Comparison of ENCODE assay signal across 6 cellular contexts in genomic region chr11:65047581-65048422, GRCh38. TPM values are rescaled to one million over a fixed set of nuclear protein-coding genes. Genes with fewer than 3 reads are reported as not detected.
A peak's percentile ranks its signal among the peaks of the same experiment; 100 is the strongest.
DNase-seq lines count a peak whose midpoint lies in the region; ATAC-seq, FAIRE-seq and TF ChIP-seq lines count a peak whose summit lies in the region.

No MANE protein-coding gene starts in this region.

- no peaks in the 10 kb centered on the region for H3K27me3 ChIP-seq in endothelial cell of umbilical vein (ENCODE audit: control insufficient read depth in 2 of 2, insufficient read depth in 2 of 2, low read length in 2 of 2)

- BruUV-seq in endothelial cell of umbilical vein (replicated peaks; lab: Mats Ljungman, UMichigan) = no TSS peak

- no peak overlapping the region for H3K27ac ChIP-seq in endothelial cell of umbilical vein (ENCODE audit: insufficient read depth, low read depth, low read length)

- peak overlapping the region in 2 of 3 donors; percentile 8 to 65 for H3K27ac Mint-ChIP-seq in IgD-negative memory B cell

- no peak overlapping the region for H3K9ac ChIP-seq in endothelial cell of umbilical vein (replicated peaks; ENCODE audit: extremely low read depth, insufficient read depth, low read length)

- no peaks in the 10 kb centered on the region for H3K9me3 Mint-ChIP-seq in IgD-negative memory B cell

- FAIRE-seq in endothelial cell of umbilical vein (lab: Jason Lieb, UNC) = no peak

- TF ChIP-seq POLR2A in endothelial cell of umbilical vein (IDR thresholded peaks at IDR 0.05; ENCODE audit: low read depth, low read length) = no peak

- peak overlapping the region; percentile 56 to 93 (median 86) for H3K4me3 Mint-ChIP-seq in IgD-negative memory B cell

- no peaks in the 10 kb centered on the region for H4K20me1 ChIP-seq in endothelial cell of umbilical vein (replicated peaks; ENCODE audit: control insufficient read depth, extremely low read depth, insufficient read depth, low read length)

- H3K4me1 Mint-ChIP-seq in IgD-negative memory B cell = peaks cover 5 to 8% (median 5%) of the 10 kb centered on the region in 3 donors

- no peak for ATAC-seq in HG03520 (IDR thresholded peaks at IDR 0.05; ENCODE audit: unreplicated experiment)

- dilution Hi-C loops in endothelial cell of umbilical vein (cut with MboI; ENCODE audit: extremely low pct_ligation_motif_present, low sequenced_read_pairs) = no loop called here

- no peaks in the 10 kb centered on the region for H3K27me3 Mint-ChIP-seq in IgD-negative memory B cell

- H2AFZ ChIP-seq in endothelial cell of umbilical vein (ENCODE audit: low read depth, low read length) = peak overlapping the region; percentile 88

- intact Hi-C loops in endothelial cell of umbilical vein (cut with micrococcal nuclease) = no loop called here

- CTCF ChIA-PET in endothelial cell of umbilical vein (lab: Charles Lee) = interaction anchor here (1.2 kb wide), 1 partner anchor 51 kb away, joined by 3 read pairs; the partner anchor contains the start of gene BATF2

- peak overlapping the region; percentile 13 to 42 (median 19) for H3K4me3 ChIP-seq in endothelial cell of umbilical vein (replicated peaks in 1 of 3; ENCODE audit: insufficient read depth in 1 of 3, low read depth in 1 of 3, low read length in 3 of 3)
- H3K4me3 ChIP-seq in skeletal muscle cell (ENCODE audit: low read depth, low read length) = peak overlapping the region; percentile 45

- H3K4me1 ChIP-seq in endothelial cell of umbilical vein (ENCODE audit: control insufficient read depth, extremely low read depth, insufficient read depth, low read length) = peaks cover 6% of the 10 kb centered on the region

- H3K79me2 ChIP-seq in endothelial cell of umbilical vein (ENCODE audit: control insufficient read depth, insufficient read depth, low read length) = no peaks in the 10 kb centered on the region

- no peak for TF ChIP-seq CTCF in endothelial cell of umbilical vein (IDR thresholded peaks at IDR 0.05; ENCODE audit: extremely low read depth in 1 of 2, insufficient read depth in 1 of 2, low read depth in 1 of 2, low read length in 2 of 2)

- peak overlapping the region; percentile 42 for H3K4me2 ChIP-seq in endothelial cell of umbilical vein (ENCODE audit: insufficient read depth, low read length)

- DNase-seq in endothelial cell of umbilical vein (ENCODE audit: low read depth, low spot score) (no peak), skeletal muscle cell (ENCODE audit: low read depth) (no peak), mesenteric fat pad (ENCODE audit: low spot score) (no peak), COLO829 (ENCODE audit: low spot score) (no peak)

- POLR2A ChIA-PET in endothelial cell of umbilical vein (lab: Charles Lee) = no interaction called here

- peaks cover 0 to 8% of the 10 kb centered on the region in 2 experiments for H3K36me3 ChIP-seq in endothelial cell of umbilical vein (ENCODE audit: control insufficient read depth in 2 of 2, extremely low read depth in 1 of 2, insufficient read depth in 2 of 2, low read length in 2 of 2)

- H3K36me3 Mint-ChIP-seq in IgD-negative memory B cell = peaks cover 11% of the 10 kb centered on the region

- H3K9me1 ChIP-seq in endothelial cell of umbilical vein (replicated peaks; ENCODE audit: control insufficient read depth, extremely low read depth, insufficient read depth, low read length) = no peaks in the 10 kb centered on the region

- no peaks in the 10 kb centered on the region for H3K9me3 ChIP-seq in endothelial cell of umbilical vein (replicated peaks; ENCODE audit: control insufficient read depth, insufficient read depth, low read length)

TF ChIP-seq in endothelial cell of umbilical vein, 7 proteins besides CTCF, POLR2A, EP300 and RAD21:
- TF ChIP-seq MAX (IDR thresholded peaks at IDR 0.05; ENCODE audit: insufficient read depth, insufficient read length) = no peak
- no peak for TF ChIP-seq FOS (IDR thresholded peaks at IDR 0.05; ENCODE audit: borderline replicate concordance, insufficient read depth, low read length)
- TF ChIP-seq EZH2 (IDR thresholded peaks at IDR 0.05; ENCODE audit: borderline replicate concordance, low read depth, low read length, severe bottlenecking) = no peak
- TF ChIP-seq MYC (IDR thresholded peaks at IDR 0.05; ENCODE audit: low read depth, low read length) = no peak
- TF ChIP-seq JUN (IDR thresholded peaks at IDR 0.05; ENCODE audit: borderline replicate concordance, insufficient read depth, insufficient read length, low read depth) = no peak
- no peak for TF ChIP-seq POLR2AphosphoS5 (IDR thresholded peaks at IDR 0.05; ENCODE audit: insufficient read depth, low read depth, low read length)
- TF ChIP-seq GATA2 (IDR thresholded peaks at IDR 0.05; ENCODE audit: insufficient read depth, insufficient read length, low read depth, low read length) = no peak
TF ChIP-seq in endothelial cell of umbilical vein: peak in this region for 0.

RNA-seq across cellular contexts. Expression of gene SAC3D1, which starts 6.8 kb away (rescaled TPM):
- 7.2 TPM for polyA plus RNA-seq in IgD-negative memory B cell
- total RNA-seq in endothelial cell of umbilical vein = 16.6 and 18.0 TPM in 2 replicates
- polyA plus RNA-seq in endothelial cell of umbilical vein = 17.0 and 22.2 TPM in 2 replicates
- 11.5 and 14.9 TPM in 2 replicates for polyA plus RNA-seq in endothelial cell of umbilical vein (2011; cell fraction: cytosol; rRNA removed)
- 5.8 and 6.4 TPM in 2 replicates for polyA plus RNA-seq in endothelial cell of umbilical vein (2011; cell fraction: nucleus; rRNA removed)
- 8.9 and 10.4 TPM in 2 replicates for polyA plus RNA-seq in endothelial cell of umbilical vein (2012)
- polyA minus RNA-seq in endothelial cell of umbilical vein = 3.3 and 4.1 TPM in 2 replicates
- 45.5 TPM for polyA minus RNA-seq in endothelial cell of umbilical vein (2011; cell fraction: cytosol; rRNA and poly(A)+ RNA removed)
- polyA minus RNA-seq in endothelial cell of umbilical vein (2011; cell fraction: nucleus; rRNA and poly(A)+ RNA removed) = 1.4 and 1.8 TPM in 2 replicates
- 12.3 TPM for total RNA-seq in mesenteric fat pad

RNA-seq across cellular contexts. Expression of gene NAALADL1, which starts 10.6 kb away (rescaled TPM):
- polyA plus RNA-seq in IgD-negative memory B cell (21.5 TPM), endothelial cell of umbilical vein (13.9 and 16.5 TPM in 2 replicates)
- total RNA-seq in endothelial cell of umbilical vein (4.4 and 6.8 TPM in 2 replicates), mesenteric fat pad (15.2 TPM)
- polyA plus RNA-seq in endothelial cell of umbilical vein (2011; cell fraction: cytosol; rRNA removed) = 11.3 and 13.9 TPM in 2 replicates
- polyA plus RNA-seq in endothelial cell of umbilical vein (2011; cell fraction: nucleus; rRNA removed) = 8.9 and 13.3 TPM in 2 replicates
- 7.0 and 11.1 TPM in 2 replicates for polyA plus RNA-seq in endothelial cell of umbilical vein (2012)
- polyA minus RNA-seq in endothelial cell of umbilical vein = 2.4 and 6.3 TPM in 2 replicates
- not detected for polyA minus RNA-seq in endothelial cell of umbilical vein (2011; cell fraction: cytosol; rRNA and poly(A)+ RNA removed)
- 1.6 and 2.6 TPM in 2 replicates for polyA minus RNA-seq in endothelial cell of umbilical vein (2011; cell fraction: nucleus; rRNA and poly(A)+ RNA removed)

RNA-seq across cellular contexts. Expression of gene SNX15, which starts 20.6 kb away (rescaled TPM):
- polyA plus RNA-seq in IgD-negative memory B cell (24.4 TPM), endothelial cell of umbilical vein (15.2 and 15.5 TPM in 2 replicates)
- total RNA-seq in endothelial cell of umbilical vein (21.0 and 21.8 TPM in 2 replicates), mesenteric fat pad (27.6 TPM)
- 13.0 and 13.5 TPM in 2 replicates for polyA plus RNA-seq in endothelial cell of umbilical vein (2011; cell fraction: cytosol; rRNA removed)
- 7.0 and 10.7 TPM in 2 replicates for polyA plus RNA-seq in endothelial cell of umbilical vein (2011; cell fraction: nucleus; rRNA removed)
- polyA plus RNA-seq in endothelial cell of umbilical vein (2012) = 14.0 and 15.6 TPM in 2 replicates
- 6.7 and 11.2 TPM in 2 replicates for polyA minus RNA-seq in endothelial cell of umbilical vein
- 9.2 TPM for polyA minus RNA-seq in endothelial cell of umbilical vein (2011; cell fraction: cytosol; rRNA and poly(A)+ RNA removed)
- 3.3 TPM in 2 replicates for polyA minus RNA-seq in endothelial cell of umbilical vein (2011; cell fraction: nucleus; rRNA and poly(A)+ RNA removed)

RNA-seq across cellular contexts. Expression of gene ARL2, which starts 33.8 kb away (rescaled TPM):
- polyA plus RNA-seq in IgD-negative memory B cell (100 TPM), endothelial cell of umbilical vein (259 and 312 TPM in 2 replicates)
- total RNA-seq in endothelial cell of umbilical vein (108 and 109 TPM in 2 replicates), mesenteric fat pad (93.0 TPM)
- polyA plus RNA-seq in endothelial cell of umbilical vein (2011; cell fraction: cytosol; rRNA removed) = 204 and 208 TPM in 2 replicates
- polyA plus RNA-seq in endothelial cell of umbilical vein (2011; cell fraction: nucleus; rRNA removed) = 66.3 and 67.6 TPM in 2 replicates
- 114 and 203 TPM in 2 replicates for polyA plus RNA-seq in endothelial cell of umbilical vein (2012)
- polyA minus RNA-seq in endothelial cell of umbilical vein = 49.1 and 55.8 TPM in 2 replicates
- polyA minus RNA-seq in endothelial cell of umbilical vein (2011; cell fraction: cytosol; rRNA and poly(A)+ RNA removed) = 84.2 TPM
- polyA minus RNA-seq in endothelial cell of umbilical vein (2011; cell fraction: nucleus; rRNA and poly(A)+ RNA removed) = 12.8 and 17.8 TPM in 2 replicates

RNA-seq across cellular contexts. Expression of gene CDCA5, which starts 36.0 kb away (rescaled TPM):
- 2.0 TPM for polyA plus RNA-seq in IgD-negative memory B cell
- 34.1 and 35.7 TPM in 2 replicates for total RNA-seq in endothelial cell of umbilical vein
- polyA plus RNA-seq in endothelial cell of umbilical vein = 14.0 and 16.4 TPM in 2 replicates
- polyA plus RNA-seq in endothelial cell of umbilical vein (2011; cell fraction: cytosol; rRNA removed) = 19.3 and 24.5 TPM in 2 replicates
- 23.5 and 29.1 TPM in 2 replicates for polyA plus RNA-seq in endothelial cell of umbilical vein (2011; cell fraction: nucleus; rRNA removed)
- 13.9 and 23.8 TPM in 2 replicates for polyA plus RNA-seq in endothelial cell of umbilical vein (2012)
- polyA minus RNA-seq in endothelial cell of umbilical vein = 9.9 and 12.8 TPM in 2 replicates
- 42.9 TPM for polyA minus RNA-seq in endothelial cell of umbilical vein (2011; cell fraction: cytosol; rRNA and poly(A)+ RNA removed)
- polyA minus RNA-seq in endothelial cell of umbilical vein (2011; cell fraction: nucleus; rRNA and poly(A)+ RNA removed) = 9.1 and 9.3 TPM in 2 replicates
- 1.2 TPM for total RNA-seq in mesenteric fat pad
